Comparison of ENCODE assay signal across 12 cellular contexts in genomic region chr1:25890249-25891034, GRCh38. TPM values are rescaled to one million over a fixed set of nuclear protein-coding genes. Genes with fewer than 3 reads are reported as not detected.
DNase-seq lines count a peak whose midpoint lies in the region; ATAC-seq and TF ChIP-seq lines count a peak whose summit lies in the region.
"Had no signal": no experiment of that assay in that cellular context is flagged by ENCODE, and none has a peak within 500 bp of the region (broad histone marks: within the 10 kb centered on the region; RNA-seq: fewer than 3 reads in every experiment).

No MANE protein-coding gene starts in this region.

- no peak overlapping the region for H3K4me3 Mint-ChIP-seq in endothelial cell (ENCODE audit: unreplicated experiment)
- H3K4me3 Mint-ChIP-seq: activated T-cell treated with anti-CD3 and anti-CD28 coated beads, Interleukin-2, amount 50 U/mL, for 72 hours; T-helper 1 cell treated with Interleukin-12 subunit alpha and Interleukin-12 subunit beta and Interleukin-4 antibody, amounts not matched to agents 30 μg/mL and 1 μg/mL, for 36 hours had no signal

- CTCF ChIA-PET in AG04450 (lab: Charles Lee), result interaction anchor here (0.9 kb wide), 1 partner anchor 107 kb away, joined by 3 read pairs; no protein-coding TSS in a partner anchor

- ATAC-seq in HG03378 (IDR thresholded peaks at IDR 0.05; ENCODE audit: unreplicated experiment), result no peak
- ATAC-seq: activated T-cell treated with anti-CD3 and anti-CD28 coated beads, Interleukin-2, amount 50 U/mL, for 72 hours had no signal

- POLR2A ChIA-PET in AG04450 (lab: Yijun Ruan, JAX), result interaction anchor here (1.0 to 2.1 kb wide), 2 partner anchors 15 to 71 kb away, joined by 6 to 8 read pairs; partner anchors contain the start of genes MTFR1L and PAQR7

- no peak for DNase-seq in AG04450 (ENCODE audit: low read depth, low spot score)
- DNase-seq in NCI-H226, result peak; percentile 76
- DNase-seq in endothelial cell (ENCODE audit: low spot score), result no peak
- DNase-seq in myocyte (ENCODE audit: low read depth), result peak; percentile 57
- DNase-seq in NCI-H2029 treated with DMSO at 0.1 percent for 48 hours (lab: John Stamatoyannopoulos, UW), result no peak
- no peak for DNase-seq in G401 (ENCODE audit: low spot score)
- DNase-seq in dermis blood vessel endothelial cell, result no peak
- DNase-seq: activated T-cell treated with anti-CD3 and anti-CD28 coated beads, Interleukin-2, amount 50 U/mL, for 72 hours; NCI-H2171 treated with DMSO at 0.1 percent for 48 hours had no signal

- no peaks in the 10 kb centered on the region for H3K9me3 ChIP-seq in AG04450 (ENCODE audit: control insufficient read depth, insufficient read depth, low read length)
- H3K9me3 ChIP-seq: BLaER1 treated with 17β-estradiol and CSF1 and Interleukin-3, amounts not matched to agents 10 nM and 100 nM had no signal

- peaks cover 16% of the 10 kb centered on the region for H3K36me3 Mint-ChIP-seq in endothelial cell (ENCODE audit: low read depth, unreplicated experiment)

- peak overlapping the region; percentile 47 for H3K27ac ChIP-seq in AG04450 (ENCODE audit: low read depth, low read length)

- no peaks in the 10 kb centered on the region for H3K9me3 Mint-ChIP-seq in endothelial cell (ENCODE audit: unreplicated experiment)
- H3K9me3 Mint-ChIP-seq: activated T-cell treated with anti-CD3 and anti-CD28 coated beads, Interleukin-2, amount 50 U/mL, for 72 hours; T-helper 1 cell treated with Interleukin-12 subunit alpha and Interleukin-12 subunit beta and Interleukin-4 antibody, amounts not matched to agents 30 μg/mL and 1 μg/mL, for 36 hours had no signal

- peaks cover 14% of the 10 kb centered on the region for H3K4me1 Mint-ChIP-seq in endothelial cell (ENCODE audit: unreplicated experiment)

- in situ Hi-C loops in G401 (cut with HindIII; ENCODE audit: low sequenced_read_pairs), result loop anchor here (10.0 kb wide), 1 partner anchor 104 kb away; the partner anchor contains the start of gene PAFAH2

- H3K27me3 Mint-ChIP-seq in endothelial cell (ENCODE audit: unreplicated experiment), result peaks cover 5% of the 10 kb centered on the region

- peak overlapping the region; percentile 32 for H3K27ac Mint-ChIP-seq in endothelial cell (ENCODE audit: unreplicated experiment)
- H3K27ac Mint-ChIP-seq: activated T-cell treated with anti-CD3 and anti-CD28 coated beads, Interleukin-2, amount 50 U/mL, for 72 hours; T-helper 1 cell treated with Interleukin-12 subunit alpha and Interleukin-12 subunit beta and Interleukin-4 antibody, amounts not matched to agents 30 μg/mL and 1 μg/mL, for 36 hours had no signal

- no peaks in the 10 kb centered on the region for H3K27me3 ChIP-seq in AG04450 (ENCODE audit: control insufficient read depth, insufficient read depth, low read length)
- H3K27me3 ChIP-seq: BLaER1 treated with 17β-estradiol and CSF1 and Interleukin-3, amounts not matched to agents 10 nM and 100 nM had no signal

- no peak overlapping the region for H3K4me3 ChIP-seq in AG04450 (ENCODE audit: low read depth, low read length)
- H3K4me3 ChIP-seq: BLaER1 treated with 17β-estradiol and CSF1 and Interleukin-3, amounts not matched to agents 10 nM and 100 nM had no signal

- no peak for TF ChIP-seq CTCF in AG04450 (IDR thresholded peaks at IDR 0.05; ENCODE audit: low read depth, low read length)
- no peak for TF ChIP-seq CTCF in endothelial cell (IDR thresholded peaks at IDR 0.05; ENCODE audit: unreplicated experiment)

RNA-seq across cellular contexts. Expression of gene PAQR7, which starts 14.9 kb away (rescaled TPM):
- polyA plus RNA-seq in AG04450 (2011; rRNA removed), result 10.7 and 11.9 TPM in 2 replicates
- polyA minus RNA-seq in AG04450 (2011; rRNA and poly(A)+ RNA removed), result 34.0 and 41.4 TPM in 2 replicates
- total RNA-seq in endothelial cell (ENCODE audit: unreplicated experiment) (18.7 TPM), myocyte (6.3 and 9.8 TPM in 2 replicates), dermis blood vessel endothelial cell (7.2 and 9.0 TPM in 2 replicates)
- polyA plus RNA-seq in myocyte (2012), result 21.8 TPM
- 17.4 and 18.3 TPM in 2 replicates for total RNA-seq in G401 (2014; rRNA removed; shearing (Covaris generic))

RNA-seq across cellular contexts. Expression of gene STMN1, which starts 15.8 kb away (rescaled TPM):
- 154 and 176 TPM in 2 replicates for polyA plus RNA-seq in AG04450 (2011; rRNA removed)
- 24.8 and 35.5 TPM in 2 replicates for polyA minus RNA-seq in AG04450 (2011; rRNA and poly(A)+ RNA removed)
- 972 TPM for total RNA-seq in endothelial cell (ENCODE audit: unreplicated experiment)
- total RNA-seq in myocyte, result 138 and 179 TPM in 2 replicates
- polyA plus RNA-seq in myocyte (2012), result 373 TPM
- total RNA-seq in G401 (2014; rRNA removed; shearing (Covaris generic)), result 130 and 147 TPM in 2 replicates
- total RNA-seq in dermis blood vessel endothelial cell, result 126 and 233 TPM in 2 replicates

RNA-seq across cellular contexts. Expression of gene AUNIP, which starts 31.2 kb away (rescaled TPM):
- polyA plus RNA-seq in AG04450 (2011; rRNA removed), result 0.97 and 1.1 TPM in 2 replicates
- 0.56 and 1.5 TPM in 2 replicates for polyA minus RNA-seq in AG04450 (2011; rRNA and poly(A)+ RNA removed)
- total RNA-seq in endothelial cell (ENCODE audit: unreplicated experiment) (3.3 TPM), myocyte (0.70 and 2.3 TPM in 2 replicates), dermis blood vessel endothelial cell (2.0 and 5.2 TPM in 2 replicates)
- polyA plus RNA-seq in myocyte (2012), result 0.90 TPM
- total RNA-seq in G401 (2014; rRNA removed; shearing (Covaris generic)), result 28.9 and 29.4 TPM in 2 replicates

Comparison
In these comparisons a context has a peak if more than half of its experiments do, and no peak if none do; other contexts are left out.
1. DNase-seq: peak in NCI-H226 (single experiment) and myocyte (single experiment); none in AG04450 (single experiment), endothelial cell (single experiment), NCI-H2029 treated with DMSO at 0.1 percent for 48 hours (single experiment), G401 (single experiment) and dermis blood vessel endothelial cell (single experiment).